9 cellular contexts compared by ENCODE assay signal in genomic region chr1:32249831-32250525, GRCh38. TPM values are rescaled to one million over a fixed set of nuclear protein-coding genes. Genes with fewer than 3 reads are reported as not detected.
DNase-seq lines count a peak whose midpoint lies in the region; ATAC-seq, FAIRE-seq and TF ChIP-seq lines count a peak whose summit lies in the region.
"Had no signal": no experiment of that assay in that cellular context is flagged by ENCODE, and none has a peak within 500 bp of the region (broad histone marks: within the 10 kb centered on the region; RNA-seq: fewer than 3 reads in every experiment).

No MANE protein-coding gene starts in this region.

- no peak overlapping the region; a peak in 1 of 4 replicates for H3K4me2 ChIP-seq in H1 (ENCODE audit: insufficient read depth in 1 of 2, low read depth in 2 of 2, low read length in 2 of 2)

- no peak overlapping the region for H3K23ac ChIP-seq in H1 (ENCODE audit: insufficient read length)

- peak overlapping the region; percentile 44 for H2BK120ac ChIP-seq in H1 (replicated peaks; ENCODE audit: low read depth, low read length)

- H3K27ac Mint-ChIP-seq in activated CD4-positive, alpha-beta T cell treated with anti-CD3 and anti-CD28 coated beads for 36 hours: peak overlapping the region; percentile 100

- TF ChIP-seq POLR2A in H1 (IDR thresholded peaks at IDR 0.05; ENCODE audit: control extremely low read depth in 1 of 2, low read depth in 2 of 2, low read length in 2 of 2): no peak

- POLR2A ChIA-PET in activated CD4-positive, alpha-beta T cell treated with anti-CD3 and anti-CD28 coated beads for 36 hours (lab: Charles Lee): interaction anchor here (0.6 to 3.4 kb wide), 7 partner anchors 8 to 222 kb away, joined by 3 to 14 read pairs (median 5); partner anchors contain the start of gene HDAC1
- POLR2A ChIA-PET in H1 (lab: Charles Lee; ENCODE audit: partially characterized antibody) (interaction anchor here (0.6 to 6.6 kb wide), 14 partner anchors 10 to 208 kb away, joined by 3 to 59 read pairs (median 3); partner anchors contain the start of genes EIF3I, HDAC1, MARCKSL1 and TMEM234), A673 (lab: Charles Lee; ENCODE audit: low non-redundant PET) (no interaction called here)

- WGBS in H1 (ENCODE audit: extremely low coverage in 1 of 2, insufficient coverage in 1 of 2, insufficient read length in 1 of 2, insufficient replicate concordance in 2 of 2, low coverage in 1 of 2, low lambda C conversion rate in 2 of 2, missing lambda C conversion rate in 1 of 2), 2 experiments: 90% methylated on average over 9 of the region's 9 CpGs; no CpG with 5 or more reads in 1 of the 2 experiments

- peak overlapping the region; percentile 99 for H2BK20ac ChIP-seq in H1 (ENCODE audit: low read length)

- no peak overlapping the region for H3K4me3 ChIP-seq in H1 (ENCODE audit: extremely low read depth in 1 of 4, insufficient read depth in 2 of 4, low read depth in 3 of 4, low read length in 4 of 4)
- H3K4me3 ChIP-seq in A673 (ENCODE audit: low read depth, low read length, poor library complexity, severe bottlenecking): no peak overlapping the region
- H3K4me3 ChIP-seq: cardiac muscle cell had no signal

- H2BK12ac ChIP-seq in H1 (ENCODE audit: low read depth, low read length): peak overlapping the region; percentile 86; the same call in 1 of the 2 replicates

- H3K18ac ChIP-seq in H1 (ENCODE audit: extremely low read depth, low read length): peak overlapping the region; percentile 87

- peak overlapping the region; percentile 73 for H4K8ac ChIP-seq in H1 (ENCODE audit: extremely low read depth, insufficient read depth, low read length)

- H3K56ac ChIP-seq in H1 (replicated peaks; ENCODE audit: insufficient read length, low read depth, low read length): no peak overlapping the region

- H2BK5ac ChIP-seq in H1 (ENCODE audit: low read depth, low read length): peak overlapping the region; percentile 88

- H4K91ac ChIP-seq in H1 (replicated peaks; ENCODE audit: insufficient read length, low read length): peak overlapping the region; percentile 83

- no peaks in the 10 kb centered on the region for H4K20me1 ChIP-seq in H1 (replicated peaks in 1 of 2; ENCODE audit: control insufficient read depth in 1 of 2, insufficient read depth in 2 of 2, low read length in 2 of 2)

- H3K27me3 ChIP-seq in H1 (replicated peaks in 1 of 4; ENCODE audit: control insufficient read depth in 3 of 4, extremely low read depth in 1 of 4, insufficient read depth in 3 of 4, low read length in 3 of 4) (no peaks in the 10 kb centered on the region; a peak in 1 of 7 replicates), A673 (replicated peaks; ENCODE audit: insufficient read depth, low read depth, low read length, poor library complexity) (no peaks in the 10 kb centered on the region)
- H3K27me3 ChIP-seq: cardiac muscle cell had no signal

- H3K4me1 ChIP-seq in H1 (replicated peaks in 1 of 4; ENCODE audit: control insufficient read depth in 3 of 4, insufficient read depth in 4 of 4, low read length in 3 of 4) (peaks cover 6 to 13% (median 8%) of the 10 kb centered on the region in 4 experiments), A673 (ENCODE audit: insufficient read depth, low read length, poor library complexity, severe bottlenecking) (peaks cover 4% of the 10 kb centered on the region)

- peak; percentile 91 for DNase-seq in activated CD4-positive, alpha-beta T cell treated with anti-CD3 and anti-CD28 coated beads for 36 hours
- DNase-seq in H1 (ENCODE audit: low read depth in 1 of 2, low spot score in 2 of 2): no peak
- peak; percentile 68 for DNase-seq in retina
- no peak for DNase-seq in epidermal melanocyte (ENCODE audit: insufficient read length, low spot score)
- DNase-seq in RKO (ENCODE audit: low spot score): no peak
- DNase-seq in A673 (ENCODE audit: low spot score): no peak

- H3K9me3 ChIP-seq in H1 (ENCODE audit: insufficient read depth in 2 of 2, low read depth in 1 of 2, low read length in 1 of 2) (no peaks in the 10 kb centered on the region), A673 (ENCODE audit: low read depth, low read length, poor library complexity, severe bottlenecking) (no peaks in the 10 kb centered on the region)

- no peak overlapping the region for H3K14ac ChIP-seq in H1 (ENCODE audit: insufficient read length)

- peak overlapping the region; percentile 91 for H3K4me3 Mint-ChIP-seq in activated CD4-positive, alpha-beta T cell treated with anti-CD3 and anti-CD28 coated beads for 36 hours

- ATAC-seq in GM19351 (IDR thresholded peaks at IDR 0.05; ENCODE audit: unreplicated experiment) (peak; percentile 51), HG03442 (IDR thresholded peaks at IDR 0.05; ENCODE audit: unreplicated experiment) (peak; percentile 49)
- ATAC-seq in activated CD4-positive, alpha-beta T cell treated with anti-CD3 and anti-CD28 coated beads for 36 hours: peak; percentile 68

- H3K36me3 Mint-ChIP-seq in activated CD4-positive, alpha-beta T cell treated with anti-CD3 and anti-CD28 coated beads for 36 hours (ENCODE audit: low read depth): peaks cover 36% of the 10 kb centered on the region

- no peaks in the 10 kb centered on the region for H3K36me3 ChIP-seq in H1 (ENCODE audit: control insufficient read depth in 2 of 4, insufficient read depth in 4 of 4, low read length in 3 of 4)
- no peaks in the 10 kb centered on the region for H3K36me3 ChIP-seq in A673 (ENCODE audit: insufficient read depth, low read length, poor library complexity, severe bottlenecking)
- H3K36me3 ChIP-seq: cardiac muscle cell had no signal

- H3K4ac ChIP-seq in H1 (replicated peaks; ENCODE audit: insufficient read length, low read depth, low read length): peak overlapping the region; percentile 36

- H3K27ac ChIP-seq in H1 (ENCODE audit: low read depth, low read length) (0 out of 2 replicates have a peak overlapping the region, but pooled peaks have one; percentile 51), A673 (ENCODE audit: low read depth, low read length, poor library complexity, severe bottlenecking) (no peak overlapping the region)
- H3K27ac ChIP-seq: cardiac muscle cell had no signal

- H4K5ac ChIP-seq in H1 (ENCODE audit: insufficient read length, low read depth, low read length): no peak overlapping the region

- FAIRE-seq in H1 (lab: Jason Lieb, UNC): no peak

- CTCF ChIA-PET in activated CD4-positive, alpha-beta T cell treated with anti-CD3 and anti-CD28 coated beads for 36 hours (lab: Charles Lee): interaction anchor here (0.7 to 5.9 kb wide), 11 partner anchors 8 to 75 kb away, joined by 3 to 45 read pairs (median 8); partner anchors contain the start of gene TXLNA
- CTCF ChIA-PET in H1 (lab: Charles Lee; ENCODE audit: partially characterized antibody) (interaction anchor here (1.0 to 6.1 kb wide), 11 partner anchors 9 to 78 kb away, joined by 3 to 66 read pairs (median 27); partner anchors contain the start of gene HDAC1), A673 (lab: Charles Lee) (no interaction called here)

- H2BK15ac ChIP-seq in H1 (ENCODE audit: low read length): peak overlapping the region; percentile 99

- H2AK5ac ChIP-seq in H1 (ENCODE audit: low read depth, low read length): peak overlapping the region; percentile 77; the same call in 1 of the 2 replicates

- H3K79me1 ChIP-seq in H1 (ENCODE audit: low read depth, low read length): no peaks in the 10 kb centered on the region

- intact Hi-C loops in activated CD4-positive, alpha-beta T cell treated with anti-CD3 and anti-CD28 coated beads for 36 hours (cut with DNase I, micrococcal nuclease): loop anchor here (1.0 to 10.0 kb wide), 11 partner anchors 9 to 375 kb away; partner anchors contain the start of genes BSDC1 (in 1 of the 2), EIF3I (in 1 of the 2), KHDRBS1 (in 1 of the 2) and TMEM234 (in 1 of the 2)
- intact Hi-C loops in A673 (cut with micrococcal nuclease; ENCODE audit: unreplicated experiment): no loop called here

- no peaks in the 10 kb centered on the region for H3K79me2 ChIP-seq in H1 (ENCODE audit: control insufficient read depth in 1 of 2, insufficient read depth in 2 of 2, low read length in 2 of 2)

- no peaks in the 10 kb centered on the region for H3K27me3 Mint-ChIP-seq in activated CD4-positive, alpha-beta T cell treated with anti-CD3 and anti-CD28 coated beads for 36 hours

- no peak for TF ChIP-seq EP300 in H1 (IDR thresholded peaks at IDR 0.05; ENCODE audit: borderline replicate concordance in 1 of 2, low read depth in 2 of 2, low read length in 2 of 2)

- TF ChIP-seq CTCF in H1 (IDR thresholded peaks at IDR 0.05; ENCODE audit: control extremely low read depth in 1 of 3, insufficient read depth in 1 of 3, low read depth in 1 of 3, low read length in 3 of 3) (no peak), A673 (conservative IDR thresholded peaks at IDR 0.05; ENCODE audit: low read depth, low read length) (no peak)

- TF ChIP-seq RAD21 in H1 (IDR thresholded peaks at IDR 0.05 in 1 of 2, conservative IDR thresholded peaks at IDR 0.05 in 1 of 2; ENCODE audit: low read depth in 2 of 2, low read length in 2 of 2): no peak

- H3K9me3 Mint-ChIP-seq in activated CD4-positive, alpha-beta T cell treated with anti-CD3 and anti-CD28 coated beads for 36 hours (ENCODE audit: low read depth): no peaks in the 10 kb centered on the region

- 0 out of 2 replicates have a peak overlapping the region, but pooled peaks have one; percentile 26 for H2AFZ ChIP-seq in H1 (ENCODE audit: low read length)

- peaks cover 4% of the 10 kb centered on the region; the same call in 1 of the 2 replicates for H3K23me2 ChIP-seq in H1 (ENCODE audit: low read depth, low read length)

- peaks cover 50% of the 10 kb centered on the region for H3K4me1 Mint-ChIP-seq in activated CD4-positive, alpha-beta T cell treated with anti-CD3 and anti-CD28 coated beads for 36 hours

- H3K9ac ChIP-seq in H1 (replicated peaks in 1 of 4; ENCODE audit: extremely low read depth in 1 of 4, low read depth in 3 of 4, low read length in 3 of 4): no peak overlapping the region

- BruUV-seq in A673 (replicated peaks; lab: Mats Ljungman, UMichigan): no TSS peak

RNA-seq across cellular contexts. Expression of gene LCK, which starts 1.1 kb away (rescaled TPM):
- 100 to 1,000 TPM; 179 to 220 TPM for total RNA-seq in activated CD4-positive, alpha-beta T cell treated with anti-CD3 and anti-CD28 coated beads for 36 hours
- 71.6 and 75.3 TPM in 2 replicates for total RNA-seq in H1 (2021; fragmentation: NEBNext Ultra II Directional; extraction: Animal tissue kit (Norgen Biotek cat#: 25700))
- polyA plus RNA-seq in H1 (2011; rRNA removed): 99.2 and 122 TPM in 2 replicates
- polyA plus RNA-seq in H1 (2011; cell fraction: cytosol; rRNA removed): 80.3 TPM
- 138 TPM for polyA plus RNA-seq in H1 (2011; cell fraction: nucleus; rRNA removed)
- 41.5 to 81.1 TPM (median 76.4 TPM) in 4 replicates for polyA plus RNA-seq in H1 (2012, experiment 1 of 2)
- polyA plus RNA-seq in H1 (2012, experiment 2 of 2): 82.1 TPM
- 56.6 TPM for polyA plus RNA-seq in H1 (2013, experiment 1 of 2)
- polyA plus RNA-seq in H1 (2013, experiment 2 of 2): 56.6 TPM
- 85.2 and 111 TPM in 2 replicates for polyA minus RNA-seq in H1 (2011; rRNA and poly(A)+ RNA removed)
- polyA minus RNA-seq in H1 (2011; cell fraction: cytosol; rRNA and poly(A)+ RNA removed): 36.1 TPM
- polyA minus RNA-seq in H1 (2011; cell fraction: nucleus; rRNA and poly(A)+ RNA removed): 49.8 TPM
- total RNA-seq in A673 (2021): not detected in 2 replicates
- polyA plus RNA-seq: cardiac muscle cell had no signal

RNA-seq across cellular contexts. Expression of gene FAM167B, which starts 3.0 kb away (rescaled TPM):
- under 1 TPM; 0.72 to 0.82 TPM for total RNA-seq in activated CD4-positive, alpha-beta T cell treated with anti-CD3 and anti-CD28 coated beads for 36 hours
- 3.2 and 3.9 TPM in 2 replicates for total RNA-seq in H1 (2021; fragmentation: NEBNext Ultra II Directional; extraction: Animal tissue kit (Norgen Biotek cat#: 25700))
- polyA plus RNA-seq in H1 (2011; rRNA removed): 2.8 and 4.2 TPM in 2 replicates
- polyA plus RNA-seq in H1 (2011; cell fraction: cytosol; rRNA removed): 5.2 TPM
- polyA plus RNA-seq in H1 (2011; cell fraction: nucleus; rRNA removed): 5.4 TPM
- 1.9 to 5.2 TPM (median 4.2 TPM) in 4 replicates for polyA plus RNA-seq in H1 (2012, experiment 1 of 2)
- 1.3 TPM for polyA plus RNA-seq in H1 (2012, experiment 2 of 2)
- polyA plus RNA-seq in H1 (2013, experiment 1 of 2): 3.7 TPM
- polyA plus RNA-seq in H1 (2013, experiment 2 of 2): 2.9 TPM
- 1.3 and 1.6 TPM in 2 replicates for polyA minus RNA-seq in H1 (2011; rRNA and poly(A)+ RNA removed)
- polyA minus RNA-seq in H1 (2011; cell fraction: cytosol; rRNA and poly(A)+ RNA removed): not detected
- polyA minus RNA-seq in H1 (2011; cell fraction: nucleus; rRNA and poly(A)+ RNA removed): 1.00 TPM
- total RNA-seq in A673 (2021): 0.35 TPM in 1 of 2 replicates, not detected in the other

RNA-seq across cellular contexts. Expression of gene EIF3I, which starts 27.8 kb away (rescaled TPM):
- total RNA-seq in activated CD4-positive, alpha-beta T cell treated with anti-CD3 and anti-CD28 coated beads for 36 hours: 100 to 1,000 TPM; 299 to 349 TPM
- 243 and 247 TPM in 2 replicates for total RNA-seq in H1 (2021; fragmentation: NEBNext Ultra II Directional; extraction: Animal tissue kit (Norgen Biotek cat#: 25700))
- polyA plus RNA-seq in H1 (2011; rRNA removed): 345 and 346 TPM in 2 replicates
- polyA plus RNA-seq in H1 (2011; cell fraction: cytosol; rRNA removed): 491 TPM
- 118 TPM for polyA plus RNA-seq in H1 (2011; cell fraction: nucleus; rRNA removed)
- 274 to 311 TPM (median 295 TPM) in 4 replicates for polyA plus RNA-seq in H1 (2012, experiment 1 of 2)
- polyA plus RNA-seq in H1 (2012, experiment 2 of 2): 304 TPM
- polyA plus RNA-seq in H1 (2013, experiment 1 of 2): 151 TPM
- 164 TPM for polyA plus RNA-seq in H1 (2013, experiment 2 of 2)
- polyA minus RNA-seq in H1 (2011; rRNA and poly(A)+ RNA removed): 427 and 480 TPM in 2 replicates
- polyA minus RNA-seq in H1 (2011; cell fraction: cytosol; rRNA and poly(A)+ RNA removed): 115 TPM
- 67.6 TPM for polyA minus RNA-seq in H1 (2011; cell fraction: nucleus; rRNA and poly(A)+ RNA removed)
- 298 and 303 TPM in 2 replicates for total RNA-seq in A673 (2021)

RNA-seq across cellular contexts. Expression of gene TMEM234, which starts 27.8 kb away (rescaled TPM):
- total RNA-seq in activated CD4-positive, alpha-beta T cell treated with anti-CD3 and anti-CD28 coated beads for 36 hours: 1 to 10 TPM; 7.3 to 8.2 TPM
- 8.9 TPM in 2 replicates for total RNA-seq in H1 (2021; fragmentation: NEBNext Ultra II Directional; extraction: Animal tissue kit (Norgen Biotek cat#: 25700))
- polyA plus RNA-seq in H1 (2011; rRNA removed): 8.6 and 8.7 TPM in 2 replicates
- polyA plus RNA-seq in H1 (2011; cell fraction: cytosol; rRNA removed): 8.4 TPM
- polyA plus RNA-seq in H1 (2011; cell fraction: nucleus; rRNA removed): 35.6 TPM
- polyA plus RNA-seq in H1 (2012, experiment 1 of 2): 9.2 to 11.2 TPM (median 10.1 TPM) in 4 replicates
- 11.5 TPM for polyA plus RNA-seq in H1 (2012, experiment 2 of 2)
- 7.5 TPM for polyA plus RNA-seq in H1 (2013, experiment 1 of 2)
- polyA plus RNA-seq in H1 (2013, experiment 2 of 2): 7.6 TPM
- polyA minus RNA-seq in H1 (2011; rRNA and poly(A)+ RNA removed): 22.9 and 24.8 TPM in 2 replicates
- 7.0 TPM for polyA minus RNA-seq in H1 (2011; cell fraction: cytosol; rRNA and poly(A)+ RNA removed)
- polyA minus RNA-seq in H1 (2011; cell fraction: nucleus; rRNA and poly(A)+ RNA removed): 28.7 TPM
- total RNA-seq in A673 (2021): 15.4 TPM in 2 replicates

RNA-seq across cellular contexts. Expression of gene DCDC2B, which starts 41.1 kb away (rescaled TPM):
- not detected for total RNA-seq in activated CD4-positive, alpha-beta T cell treated with anti-CD3 and anti-CD28 coated beads for 36 hours
- total RNA-seq in H1 (2021; fragmentation: NEBNext Ultra II Directional; extraction: Animal tissue kit (Norgen Biotek cat#: 25700)): not detected in 2 replicates
- not detected in 2 replicates for polyA plus RNA-seq in H1 (2011; rRNA removed)
- not detected for polyA plus RNA-seq in H1 (2011; cell fraction: cytosol; rRNA removed)
- polyA plus RNA-seq in H1 (2011; cell fraction: nucleus; rRNA removed): 0.09 TPM
- polyA plus RNA-seq in H1 (2012, experiment 1 of 2): 0.11 to 0.18 TPM (median 0.14 TPM) in 4 replicates
- polyA plus RNA-seq in H1 (2012, experiment 2 of 2): 0.10 TPM
- polyA plus RNA-seq in H1 (2013, experiment 1 of 2): not detected
- polyA plus RNA-seq in H1 (2013, experiment 2 of 2): not detected
- not detected in 2 replicates for polyA minus RNA-seq in H1 (2011; rRNA and poly(A)+ RNA removed)
- polyA minus RNA-seq in H1 (2011; cell fraction: cytosol; rRNA and poly(A)+ RNA removed): not detected
- polyA minus RNA-seq in H1 (2011; cell fraction: nucleus; rRNA and poly(A)+ RNA removed): not detected
- not detected in 2 replicates for total RNA-seq in A673 (2021)
- total RNA-seq: cardiac muscle cell had no signal

Comparison
In these comparisons a context has a peak if more than half of its experiments do, and no peak if none do; other contexts are left out.
1. DNase-seq: peak in activated CD4-positive, alpha-beta T cell treated with anti-CD3 and anti-CD28 coated beads for 36 hours (single experiment) and retina (single experiment); none in H1 (0 of 2), epidermal melanocyte (single experiment), RKO (single experiment) and A673 (single experiment).
2. RNA of gene LCK, which starts 1.1 kb away (total RNA-seq): 179 to 220 TPM in activated CD4-positive, alpha-beta T cell treated with anti-CD3 and anti-CD28 coated beads for 36 hours and 71.6 to 75.3 TPM in H1; not detected in A673; every median in the first group is over 10 times any median in the second.
3. Peak in every context shown above with its lines, with median percentiles within 50 percentile points of each other: ATAC-seq.